ENCODE assay signal across 12 cellular contexts in genomic region chr14:69703047-69704046, GRCh38.
DNase-seq lines count a peak whose midpoint lies in the region; ATAC-seq and TF ChIP-seq lines count a peak whose summit lies in the region.
"Had no signal": no experiment of that assay in that cellular context is flagged by ENCODE, and none has a peak within 500 bp of the region (broad histone marks: within the 10 kb centered on the region; RNA-seq: fewer than 3 reads in every experiment).

No MANE protein-coding gene starts in this region.

- H3K4me3 Mint-ChIP-seq in activated CD4-positive, alpha-beta T cell treated with anti-CD3 and anti-CD28 coated beads, Interleukin-2, amount 10 ng/mL, durations not matched to agents 7 days and 5 days, result no peak overlapping the region

- H3K9ac ChIP-seq in colonic mucosa (ENCODE audit: low read depth in 2 of 2, low read length in 2 of 2), result no peak overlapping the region

- CTCF ChIA-PET in activated CD4-positive, alpha-beta T cell treated with anti-CD3 and anti-CD28 coated beads, Interleukin-2, amount 10 ng/mL, durations not matched to agents 7 days and 5 days (lab: Charles Lee), result interaction anchor here (1.0 to 1.6 kb wide), 5 partner anchors 13 to 67 kb away, joined by 3 to 5 read pairs (median 4); no protein-coding TSS in a partner anchor

- peaks cover 35% of the 10 kb centered on the region for H3K36me3 Mint-ChIP-seq in activated CD4-positive, alpha-beta T cell treated with anti-CD3 and anti-CD28 coated beads, Interleukin-2, amount 10 ng/mL, durations not matched to agents 7 days and 5 days (ENCODE audit: low read depth)

- H3K4me3 ChIP-seq in colonic mucosa, result no peak overlapping the region

- peaks cover 75% of the 10 kb centered on the region for H3K4me1 Mint-ChIP-seq in activated CD4-positive, alpha-beta T cell treated with anti-CD3 and anti-CD28 coated beads, Interleukin-2, amount 10 ng/mL, durations not matched to agents 7 days and 5 days

- H3K9me3 Mint-ChIP-seq in activated CD4-positive, alpha-beta T cell treated with anti-CD3 and anti-CD28 coated beads, Interleukin-2, amount 10 ng/mL, durations not matched to agents 7 days and 5 days, result no peaks in the 10 kb centered on the region

- no peaks in the 10 kb centered on the region for H3K27me3 ChIP-seq in colonic mucosa

- no peaks in the 10 kb centered on the region for H3K4me1 ChIP-seq in colonic mucosa

- peaks cover 9% of the 10 kb centered on the region for H3K36me3 ChIP-seq in colonic mucosa

- H3K27ac ChIP-seq in substantia nigra (ENCODE audit: low read depth, low read length, poor library complexity, severe bottlenecking) (peak overlapping the region; percentile 50), colonic mucosa (no peak overlapping the region)

- intact Hi-C loops in left ventricle myocardium superior (cut with micrococcal nuclease), result no loop called here
- intact Hi-C loops in colonic mucosa (cut with DNase I), result no loop called here

- TF ChIP-seq CTCF in colonic mucosa (IDR thresholded peaks at IDR 0.05), result no peak

- H3K27ac Mint-ChIP-seq in activated CD4-positive, alpha-beta T cell treated with anti-CD3 and anti-CD28 coated beads, Interleukin-2, amount 10 ng/mL, durations not matched to agents 7 days and 5 days, result peak overlapping the region; percentile 54

- POLR2A ChIA-PET in activated CD4-positive, alpha-beta T cell treated with anti-CD3 and anti-CD28 coated beads, Interleukin-2, amount 10 ng/mL, durations not matched to agents 7 days and 5 days (lab: Charles Lee), result no interaction called here

- H3K27me3 Mint-ChIP-seq in activated CD4-positive, alpha-beta T cell treated with anti-CD3 and anti-CD28 coated beads, Interleukin-2, amount 10 ng/mL, durations not matched to agents 7 days and 5 days, result no peaks in the 10 kb centered on the region

- H3K9me3 ChIP-seq in colonic mucosa, result no peaks in the 10 kb centered on the region

- no peak for DNase-seq in activated CD4-positive, alpha-beta T cell treated with anti-CD3 and anti-CD28 coated beads, Interleukin-2, amount 10 ng/mL, durations not matched to agents 7 days and 5 days
- no peak for DNase-seq in activated CD4-positive, alpha-beta T cell treated with anti-CD3 and anti-CD28 coated beads for 48 hours
- peak; percentile 24 for DNase-seq in OCI-M1 (lab: John Stamatoyannopoulos, UW)
- DNase-seq in left ventricle myocardium superior, result no peak
- DNase-seq in substantia nigra (lab: John Stamatoyannopoulos, UW), result no peak
- no peak for DNase-seq in iPS-NIHi11 (ENCODE audit: low spot score)
- no peak for DNase-seq in colonic mucosa
- DNase-seq: activated naive CD4-positive, alpha-beta T cell treated with Interleukin-2 at 50 U/mL for 16 hours; NCI-H1930; stimulated activated naive CD4-positive, alpha-beta T cell treated with Interleukin-2 at 50 U/mL for 16 hours; T1000 had no signal

- ATAC-seq in left ventricle myocardium superior (peak; percentile 64), HG02678 (IDR thresholded peaks at IDR 0.05; ENCODE audit: unreplicated experiment) (no peak)
